In the genomic region with DNA sequence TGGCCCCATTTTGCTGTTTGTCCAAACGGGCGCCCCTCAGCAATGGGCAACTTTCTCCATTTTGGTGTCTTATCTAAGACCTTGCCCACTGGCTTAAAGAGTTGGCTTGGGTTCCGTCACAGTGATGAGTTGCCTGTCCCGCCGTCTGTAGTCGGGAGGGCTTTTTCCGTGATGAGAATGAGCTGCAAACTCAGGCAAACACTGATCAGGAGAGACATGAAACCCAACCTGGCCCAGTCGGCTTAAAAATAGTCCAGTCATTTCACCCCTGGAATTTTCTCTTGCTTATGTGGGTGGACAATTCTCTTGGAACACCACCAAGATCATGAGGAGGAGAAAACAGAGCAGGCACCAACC, we compare ENCODE assay signal across 11 cellular contexts.
DNase-seq lines count a peak whose midpoint lies in the region; ATAC-seq and TF ChIP-seq lines count a peak whose summit lies in the region.
"Had no signal": no experiment of that assay in that cellular context is flagged by ENCODE, and none has a peak within 500 bp of the region (broad histone marks: within the 10 kb centered on the region; RNA-seq: fewer than 3 reads in every experiment).

No MANE protein-coding gene starts in this region.

- H3K4me1 ChIP-seq in breast epithelium (no peaks in the 10 kb centered on the region), KMS-11 (ENCODE audit: low read depth, poor library complexity, severe bottlenecking) (peaks cover 6% of the 10 kb centered on the region)

- no peaks in the 10 kb centered on the region for H3K27me3 Mint-ChIP-seq in MCF 10A (ENCODE audit: insufficient read depth, unreplicated experiment)
- H3K27me3 Mint-ChIP-seq in dendritic cell treated with granulocyte-macrophage colony-stimulating factor and Interleukin-4, amounts not matched to agents 40 ng/mL and 50 ng/mL, for 4 days = no peaks in the 10 kb centered on the region
- no peaks in the 10 kb centered on the region for H3K27me3 Mint-ChIP-seq in stimulated activated memory B cell treated with anti-CD40 and anti-IgM and Interleukin-4, amounts not matched to agents 10 μg/mL and 1 μg/mL and 100 μg/mL, for 72 hours
- H3K27me3 Mint-ChIP-seq: stimulated activated naive CD8-positive, alpha-beta T cell treated with anti-CD3 and anti-CD28 coated beads, Interleukin-15, amount 100 ng/mL, for 72 hours had no signal

- BruUV-seq in MCF 10A (replicated peaks; lab: Mats Ljungman, UMichigan) = no TSS peak

- no peaks in the 10 kb centered on the region for H4K20me1 ChIP-seq in KMS-11 (ENCODE audit: insufficient read depth)

- no peaks in the 10 kb centered on the region for H3K79me2 ChIP-seq in KMS-11 (ENCODE audit: insufficient read depth, low read depth)

- no peak overlapping the region for H3K9ac ChIP-seq in KMS-11

- TF ChIP-seq POLR2A in breast epithelium (IDR thresholded peaks at IDR 0.05) = no peak

- H3K36me3 Mint-ChIP-seq in MCF 10A (ENCODE audit: insufficient read depth, unreplicated experiment) = no peaks in the 10 kb centered on the region
- H3K36me3 Mint-ChIP-seq in dendritic cell treated with granulocyte-macrophage colony-stimulating factor and Interleukin-4, amounts not matched to agents 40 ng/mL and 50 ng/mL, for 4 days (ENCODE audit: low read depth) = no peaks in the 10 kb centered on the region
- H3K36me3 Mint-ChIP-seq in stimulated activated memory B cell treated with anti-CD40 and anti-IgM and Interleukin-4, amounts not matched to agents 10 μg/mL and 1 μg/mL and 100 μg/mL, for 72 hours = no peaks in the 10 kb centered on the region

- no peak overlapping the region; the same call in 1 of the 2 replicates for H3K4me2 ChIP-seq in KMS-11

- TF ChIP-seq CTCF in MCF 10A (IDR thresholded peaks at IDR 0.05; ENCODE audit: unreplicated experiment) (no peak), breast epithelium (IDR thresholded peaks at IDR 0.05) (no peak), KMS-11 (conservative IDR thresholded peaks at IDR 0.05; ENCODE audit: low read depth, low read length) (no peak)

- no peaks in the 10 kb centered on the region for H3K9me3 ChIP-seq in breast epithelium
- H3K9me3 ChIP-seq: right atrium auricular region had no signal

- CTCF ChIA-PET in MCF 10A (lab: Yijun Ruan, JAX) = interaction anchor here (0.7 to 4.3 kb wide), 35 partner anchors 9 to 990 kb away, joined by 3 to 37 read pairs (median 4); no protein-coding TSS in a partner anchor

- peaks cover 7% of the 10 kb centered on the region for H3K4me1 Mint-ChIP-seq in MCF 10A (ENCODE audit: insufficient read depth, unreplicated experiment)
- peaks cover 8% of the 10 kb centered on the region for H3K4me1 Mint-ChIP-seq in dendritic cell treated with granulocyte-macrophage colony-stimulating factor and Interleukin-4, amounts not matched to agents 40 ng/mL and 50 ng/mL, for 4 days (ENCODE audit: low read depth)
- peaks cover 14% of the 10 kb centered on the region for H3K4me1 Mint-ChIP-seq in stimulated activated memory B cell treated with anti-CD40 and anti-IgM and Interleukin-4, amounts not matched to agents 10 μg/mL and 1 μg/mL and 100 μg/mL, for 72 hours

- intact Hi-C loops in MCF 10A (cut with micrococcal nuclease) = loop anchor here (1.0 to 10.0 kb wide), 8 partner anchors 163 to 1529 kb away; partner anchors contain the start of gene ZZZ3
- intact Hi-C loops in breast epithelium (cut with DNase I; ENCODE audit: low total_unique reads) = no loop called here
- intact Hi-C loops in dendritic cell treated with granulocyte-macrophage colony-stimulating factor and Interleukin-4, amounts not matched to agents 40 ng/mL and 50 ng/mL, for 4 days (cut with micrococcal nuclease) = loop anchor here (1.0 to 5.0 kb wide), 3 partner anchors 162 to 989 kb away; no protein-coding TSS in a partner anchor

- no peak for ATAC-seq in stimulated activated memory B cell treated with anti-CD40 and anti-IgM and Interleukin-4, amounts not matched to agents 10 μg/mL and 1 μg/mL and 100 μg/mL, for 72 hours
- ATAC-seq in GM19452 (IDR thresholded peaks at IDR 0.05; ENCODE audit: unreplicated experiment) = no peak

- H3K27ac Mint-ChIP-seq in MCF 10A (ENCODE audit: low read depth, unreplicated experiment) = no peak overlapping the region
- peak overlapping the region; percentile 85 for H3K27ac Mint-ChIP-seq in dendritic cell treated with granulocyte-macrophage colony-stimulating factor and Interleukin-4, amounts not matched to agents 40 ng/mL and 50 ng/mL, for 4 days
- peak overlapping the region; percentile 77 for H3K27ac Mint-ChIP-seq in stimulated activated memory B cell treated with anti-CD40 and anti-IgM and Interleukin-4, amounts not matched to agents 10 μg/mL and 1 μg/mL and 100 μg/mL, for 72 hours

- no peak for DNase-seq in MCF 10A (ENCODE audit: unreplicated experiment)
- DNase-seq in breast epithelium (ENCODE audit: low spot score in 2 of 2) = no peak
- DNase-seq in NCI-H1417 treated with DMSO at 0.1 percent for 48 hours (lab: John Stamatoyannopoulos, UW) = no peak
- DNase-seq in NCI-H1417 (lab: John Stamatoyannopoulos, UW) = no peak

- POLR2A ChIA-PET in MCF 10A (lab: Yijun Ruan, JAX) = interaction anchor here (0.7 to 1.4 kb wide), 3 partner anchors 56 to 989 kb away, joined by 3 read pairs; no protein-coding TSS in a partner anchor

- H3K27ac ChIP-seq in breast epithelium (peak overlapping the region in 1 of 2 donors; percentile 20), KMS-11 (no peak overlapping the region)

- H2AFZ ChIP-seq in KMS-11 (ENCODE audit: low read depth) = peak overlapping the region; percentile 79

- H3K4me3 ChIP-seq in breast epithelium = no peak overlapping the region
- peak overlapping the region; percentile 78 for H3K4me3 ChIP-seq in KMS-11 (IDR thresholded peaks at IDR 0.05; ENCODE audit: insufficient read depth, low read depth, low read length)

- H3K36me3 ChIP-seq in breast epithelium (no peaks in the 10 kb centered on the region), KMS-11 (ENCODE audit: insufficient read depth) (no peaks in the 10 kb centered on the region)
- H3K36me3 ChIP-seq: right atrium auricular region had no signal

- H3K9me3 Mint-ChIP-seq in MCF 10A (ENCODE audit: unreplicated experiment) = no peaks in the 10 kb centered on the region
- H3K9me3 Mint-ChIP-seq in dendritic cell treated with granulocyte-macrophage colony-stimulating factor and Interleukin-4, amounts not matched to agents 40 ng/mL and 50 ng/mL, for 4 days = no peaks in the 10 kb centered on the region
- H3K9me3 Mint-ChIP-seq in stimulated activated memory B cell treated with anti-CD40 and anti-IgM and Interleukin-4, amounts not matched to agents 10 μg/mL and 1 μg/mL and 100 μg/mL, for 72 hours = no peaks in the 10 kb centered on the region
- H3K9me3 Mint-ChIP-seq: activated naive CD4-positive, alpha-beta T cell treated with anti-CD3 and anti-CD28 coated beads for 36 hours; stimulated activated naive CD8-positive, alpha-beta T cell treated with anti-CD3 and anti-CD28 coated beads, Interleukin-15, amount 100 ng/mL, for 72 hours had no signal

- H3K27me3 ChIP-seq in breast epithelium (no peaks in the 10 kb centered on the region), KMS-11 (ENCODE audit: insufficient read depth, low read depth) (no peaks in the 10 kb centered on the region)
- H3K27me3 ChIP-seq: right atrium auricular region had no signal

- peak overlapping the region; percentile 71 for H3K4me3 Mint-ChIP-seq in MCF 10A (ENCODE audit: unreplicated experiment)
- no peak overlapping the region for H3K4me3 Mint-ChIP-seq in dendritic cell treated with granulocyte-macrophage colony-stimulating factor and Interleukin-4, amounts not matched to agents 40 ng/mL and 50 ng/mL, for 4 days
- H3K4me3 Mint-ChIP-seq in stimulated activated memory B cell treated with anti-CD40 and anti-IgM and Interleukin-4, amounts not matched to agents 10 μg/mL and 1 μg/mL and 100 μg/mL, for 72 hours = no peak overlapping the region
